ENCODE assay signal across 29 cellular contexts in genomic region chr7:135308583-135309327, GRCh38.
"Had no signal": no experiment of that assay in that cellular context is flagged by ENCODE, and none has a peak within 500 bp of the region (broad histone marks: within the 10 kb centered on the region; RNA-seq: fewer than 3 reads in every experiment).

No MANE protein-coding gene starts in this region.

- H3K27ac ChIP-seq: colonic mucosa, coronary artery, dorsolateral prefrontal cortex, epithelial cell of prostate, esophagus muscularis mucosa, esophagus squamous epithelium, foreskin keratinocyte, gastroesophageal sphincter, heart left ventricle, heart right ventricle, hepatocyte had no signal

- H3K4me2 ChIP-seq: hepatocyte had no signal

- H3K9me3 Mint-ChIP-seq: effector memory CD8-positive, alpha-beta T cell had no signal

- H3K79me2 ChIP-seq: hepatocyte had no signal

- H3K4me1 Mint-ChIP-seq: endodermal cell had no signal

- H3K4me3 ChIP-seq: colonic mucosa, coronary artery, dorsolateral prefrontal cortex, esophagus muscularis mucosa, esophagus squamous epithelium, gastroesophageal sphincter, heart left ventricle, heart right ventricle, hepatocyte had no signal

- H3K9me3 ChIP-seq: colonic mucosa, esophagus muscularis mucosa, esophagus squamous epithelium, gastroesophageal sphincter, heart left ventricle, heart right ventricle had no signal

- H2AFZ ChIP-seq: hepatocyte had no signal

- H3K36me3 ChIP-seq: colonic mucosa, esophagus muscularis mucosa, esophagus squamous epithelium, gastroesophageal sphincter, heart left ventricle, heart right ventricle had no signal

- H3K27me3 Mint-ChIP-seq: dendritic cell treated with granulocyte-macrophage colony-stimulating factor and Interleukin-4, amounts not matched to agents 40 ng/mL and 50 ng/mL, for 4 days had no signal

- H3K27ac Mint-ChIP-seq: dendritic cell treated with granulocyte-macrophage colony-stimulating factor and Interleukin-4, amounts not matched to agents 40 ng/mL and 50 ng/mL, for 4 days; effector memory CD8-positive, alpha-beta T cell; endodermal cell had no signal

- H3K4me3 Mint-ChIP-seq: dendritic cell treated with granulocyte-macrophage colony-stimulating factor and Interleukin-4, amounts not matched to agents 40 ng/mL and 50 ng/mL, for 4 days; effector memory CD8-positive, alpha-beta T cell; endodermal cell had no signal

- H3K27me3 ChIP-seq: colonic mucosa, dorsolateral prefrontal cortex, esophagus muscularis mucosa, esophagus squamous epithelium, foreskin keratinocyte, gastroesophageal sphincter, heart left ventricle, hepatocyte had no signal

- DNase-seq: colonic mucosa; cortex of kidney; dermis blood vessel endothelial cell; dorsolateral prefrontal cortex; effector CD4-positive, alpha-beta T cell; effector CD8-positive, alpha-beta T cell; effector memory CD4-positive, alpha-beta T cell; effector memory CD8-positive, alpha-beta T cell; endodermal cell; erythroblast; esophagus squamous epithelium; foreskin fibroblast; foreskin keratinocyte; foreskin melanocyte; glutamatergic neuron; head of caudate nucleus; heart left ventricle; heart right ventricle; hippocampal formation had no signal

- FAIRE-seq: endometrium, endothelial cell of umbilical vein, frontal cortex had no signal

- ATAC-seq: effector memory CD8-positive, alpha-beta T cell; esophagus mucosa; foreskin keratinocyte; gastroesophageal sphincter; heart left ventricle; heart right ventricle had no signal

- H3K4me1 ChIP-seq: colonic mucosa, esophagus muscularis mucosa, esophagus squamous epithelium, foreskin keratinocyte, gastroesophageal sphincter, heart left ventricle, heart right ventricle had no signal
